Comparison of ENCODE assay signal across 14 cellular contexts in the genomic region with DNA sequence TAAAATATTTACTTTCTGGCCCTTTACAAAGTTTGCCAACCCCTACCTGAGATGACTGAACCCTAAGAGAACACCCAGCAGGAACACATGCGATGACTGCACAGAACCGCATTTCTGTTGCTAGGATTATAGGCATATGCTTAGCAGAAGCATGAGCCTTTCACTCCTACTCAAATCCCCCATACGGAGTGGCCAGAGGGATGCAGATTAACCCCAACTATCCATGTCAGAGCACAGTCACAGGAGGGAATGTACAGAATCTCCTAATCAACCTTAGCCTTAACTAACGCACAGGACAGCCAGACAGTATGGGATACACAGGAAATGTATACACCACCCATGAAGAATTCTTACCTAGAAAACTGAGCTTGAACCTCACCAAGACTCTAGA. TPM values are rescaled to one million over a fixed set of nuclear protein-coding genes. Genes with fewer than 3 reads are reported as not detected.
A peak's percentile ranks its signal among the peaks of the same experiment; 100 is the strongest.
DNase-seq lines count a peak whose midpoint lies in the region; ATAC-seq and TF ChIP-seq lines count a peak whose summit lies in the region.
"Had no signal": no experiment of that assay in that cellular context is flagged by ENCODE, and none has a peak within 500 bp of the region (broad histone marks: within the 10 kb centered on the region; RNA-seq: fewer than 3 reads in every experiment).

No MANE protein-coding gene starts in this region.

- H3K27ac Mint-ChIP-seq in Calu3 (ENCODE audit: unreplicated experiment) (peak overlapping the region; percentile 41), neural crest cell (ENCODE audit: unreplicated experiment) (peak overlapping the region; percentile 8)
- peak overlapping the region; percentile 33 for H3K27ac Mint-ChIP-seq in activated T-helper 17 cell treated with anti-CD3 and anti-CD28 coated beads, Interleukin-2, amount 50 U/mL, for 72 hours

- CTCF ChIA-PET in Calu3 (lab: Charles Lee), result interaction anchor here (0.5 kb wide), 1 partner anchor 16 kb away, joined by 6 read pairs; no protein-coding TSS in a partner anchor

- H3K4me3 ChIP-seq in HL-60 (replicated peaks; ENCODE audit: insufficient read depth, low read length), result no peak overlapping the region
- H3K4me3 ChIP-seq in esophagus squamous epithelium, result no peak overlapping the region
- no peak overlapping the region for H3K4me3 ChIP-seq in gastrocnemius medialis
- H3K4me3 ChIP-seq: GM23248, SK-N-MC, tibial nerve had no signal

- no peak overlapping the region for H3K4me3 Mint-ChIP-seq in Calu3 (ENCODE audit: low read depth, unreplicated experiment)
- peak overlapping the region; percentile 68 for H3K4me3 Mint-ChIP-seq in activated T-helper 17 cell treated with anti-CD3 and anti-CD28 coated beads, Interleukin-2, amount 50 U/mL, for 72 hours
- no peak overlapping the region for H3K4me3 Mint-ChIP-seq in neural crest cell

- H3K36me3 Mint-ChIP-seq in Calu3 (ENCODE audit: insufficient read depth, unreplicated experiment), result peaks cover 44% of the 10 kb centered on the region
- H3K36me3 Mint-ChIP-seq in activated T-helper 17 cell treated with anti-CD3 and anti-CD28 coated beads, Interleukin-2, amount 50 U/mL, for 72 hours (ENCODE audit: low read depth), result peaks cover 84% of the 10 kb centered on the region
- H3K36me3 Mint-ChIP-seq in neural crest cell (ENCODE audit: low read depth), result no peaks in the 10 kb centered on the region

- peaks cover 7 to 58% (median 20%) of the 10 kb centered on the region in 3 donors for H3K36me3 ChIP-seq in esophagus squamous epithelium
- H3K36me3 ChIP-seq in gastrocnemius medialis, result peaks cover 0 to 24% of the 10 kb centered on the region in 2 donors

- H3K27ac ChIP-seq in HL-60 (replicated peaks) (peak overlapping the region; percentile 2; the same call in 1 of the 2 replicates), esophagus squamous epithelium (no peak overlapping the region), gastrocnemius medialis (no peak overlapping the region)
- H3K27ac ChIP-seq: GM23248, SK-N-MC had no signal

- no peak for TF ChIP-seq POLR2A in esophagus squamous epithelium (IDR thresholded peaks at IDR 0.05)
- TF ChIP-seq POLR2A in gastrocnemius medialis (IDR thresholded peaks at IDR 0.05), result no peak

- peaks cover 27 to 44% (median 37%) of the 10 kb centered on the region in 3 donors for H3K4me1 ChIP-seq in esophagus squamous epithelium
- H3K4me1 ChIP-seq in gastrocnemius medialis, result peaks cover 33 to 43% of the 10 kb centered on the region in 2 donors

- TF ChIP-seq CTCF in Calu3 (IDR thresholded peaks at IDR 0.05; ENCODE audit: unreplicated experiment) (no peak), HL-60 (IDR thresholded peaks at IDR 0.05; ENCODE audit: insufficient read depth, low read length) (no peak), neural crest cell (conservative IDR thresholded peaks at IDR 0.05) (no peak), esophagus squamous epithelium (IDR thresholded peaks at IDR 0.05) (no peak), gastrocnemius medialis (IDR thresholded peaks at IDR 0.05 in 4 of 5, conservative IDR thresholded peaks at IDR 0.05 in 1 of 5) (no peak)

- no peaks in the 10 kb centered on the region for H3K27me3 Mint-ChIP-seq in Calu3 (ENCODE audit: unreplicated experiment)
- H3K27me3 Mint-ChIP-seq in activated T-helper 17 cell treated with anti-CD3 and anti-CD28 coated beads, Interleukin-2, amount 50 U/mL, for 72 hours, result no peaks in the 10 kb centered on the region
- no peaks in the 10 kb centered on the region for H3K27me3 Mint-ChIP-seq in neural crest cell (ENCODE audit: low read depth)
- H3K27me3 Mint-ChIP-seq: CD4-positive, CD25-positive, alpha-beta regulatory T cell; IgD-negative memory B cell had no signal

- no peaks in the 10 kb centered on the region for H3K9me3 Mint-ChIP-seq in Calu3 (ENCODE audit: low read depth, unreplicated experiment)
- H3K9me3 Mint-ChIP-seq in activated T-helper 17 cell treated with anti-CD3 and anti-CD28 coated beads, Interleukin-2, amount 50 U/mL, for 72 hours, result no peaks in the 10 kb centered on the region
- no peaks in the 10 kb centered on the region for H3K9me3 Mint-ChIP-seq in neural crest cell
- H3K9me3 Mint-ChIP-seq: IgD-negative memory B cell had no signal

- ATAC-seq in activated T-helper 17 cell treated with anti-CD3 and anti-CD28 coated beads, Interleukin-2, amount 50 U/mL, for 72 hours (replicated peaks), result no peak
- no peak for ATAC-seq in gastrocnemius medialis
- ATAC-seq: left cardiac atrium had no signal

- in situ Hi-C loops in gastrocnemius medialis (cut with MboI; ENCODE audit: low sequenced_read_pairs in 4 of 4), result no loop called here

- H3K27me3 ChIP-seq in HL-60 (ENCODE audit: insufficient read depth, poor library complexity, severe bottlenecking) (no peaks in the 10 kb centered on the region), esophagus squamous epithelium (no peaks in the 10 kb centered on the region), gastrocnemius medialis (no peaks in the 10 kb centered on the region)
- H3K27me3 ChIP-seq: tibial nerve had no signal

- no peak for DNase-seq in Calu3
- no peak for DNase-seq in HL-60 (ENCODE audit: low read depth in 1 of 2, low spot score in 1 of 2)
- no peak for DNase-seq in neural crest cell (ENCODE audit: low read depth, low spot score)
- DNase-seq in esophagus squamous epithelium (lab: John Stamatoyannopoulos, UW), result no peak
- no peak for DNase-seq in gastrocnemius medialis
- no peak for DNase-seq in AG20443 (ENCODE audit: low spot score)
- DNase-seq: CD4-positive, CD25-positive, alpha-beta regulatory T cell; GM23248; hippocampal formation; left cardiac atrium had no signal

- BruUV-seq in Calu3 (replicated peaks; lab: Mats Ljungman, UMichigan), result no TSS peak

- H3K9me3 ChIP-seq in esophagus squamous epithelium (no peaks in the 10 kb centered on the region), gastrocnemius medialis (no peaks in the 10 kb centered on the region)
- H3K9me3 ChIP-seq: tibial nerve had no signal

- intact Hi-C loops in Calu3 (cut with micrococcal nuclease; ENCODE audit: unreplicated experiment), result no loop called here
- intact Hi-C loops in esophagus squamous epithelium (cut with DNase I), result no loop called here
- intact Hi-C loops in gastrocnemius medialis (cut with DNase I; ENCODE audit: low total_unique reads), result no loop called here

- WGBS in esophagus squamous epithelium, 2 donors, result 28 to 44% methylated on average over 4 of the region's 4 CpGs

- H3K4me1 Mint-ChIP-seq in Calu3 (ENCODE audit: low read depth, unreplicated experiment) (peaks cover 60% of the 10 kb centered on the region), neural crest cell (peaks cover 38% of the 10 kb centered on the region)
- H3K4me1 Mint-ChIP-seq in activated T-helper 17 cell treated with anti-CD3 and anti-CD28 coated beads, Interleukin-2, amount 50 U/mL, for 72 hours, result peaks cover 38% of the 10 kb centered on the region

RNA-seq across cellular contexts. Expression of a gene that starts 6.2 kb away (rescaled TPM):
- total RNA-seq in Calu3 (2022), result 40.7 and 41.9 TPM in 2 replicates
- total RNA-seq in activated T-helper 17 cell treated with anti-CD3 and anti-CD28 coated beads, Interleukin-2, amount 50 U/mL, for 72 hours, result 10 to 100 TPM; 36.4 to 56.3 TPM
- 48.5 and 50.9 TPM in 2 replicates for total RNA-seq in neural crest cell
- 10 to 100 TPM; 21.9 to 28.5 (median 24.5) TPM for total RNA-seq in esophagus squamous epithelium
- 10 to 100 TPM in 3 of 4 donors, 1 to 10 TPM in 1; 7.0 to 13.9 (median 10.5) TPM for total RNA-seq in gastrocnemius medialis

RNA-seq across cellular contexts. Expression of a gene that starts 6.3 kb away (rescaled TPM):
- total RNA-seq in Calu3 (2022) (22.8 and 25.6 TPM in 2 replicates), neural crest cell (30.8 and 32.4 TPM in 2 replicates), esophagus squamous epithelium (10 to 100 TPM; 11.4 to 27.3 (median 13.6) TPM), gastrocnemius medialis (10 to 100 TPM; 24.0 to 53.1 (median 27.4) TPM)
- 10 to 100 TPM; 22.2 to 40.3 TPM for total RNA-seq in activated T-helper 17 cell treated with anti-CD3 and anti-CD28 coated beads, Interleukin-2, amount 50 U/mL, for 72 hours

RNA-seq across cellular contexts. Expression of a gene that starts 34.9 kb away (rescaled TPM):
- total RNA-seq in Calu3 (2022) (39.8 and 40.8 TPM in 2 replicates), neural crest cell (33.6 and 34.3 TPM in 2 replicates), esophagus squamous epithelium (10 to 100 TPM; 21.6 to 27.1 (median 25.8) TPM), gastrocnemius medialis (10 to 100 TPM; 33.1 to 65.7 (median 49.2) TPM)
- total RNA-seq in activated T-helper 17 cell treated with anti-CD3 and anti-CD28 coated beads, Interleukin-2, amount 50 U/mL, for 72 hours, result 10 to 100 TPM; 44.8 to 50.4 TPM

RNA-seq across cellular contexts. Expression of a gene that starts 48.3 kb away (rescaled TPM):
- 0.40 and 0.71 TPM in 2 replicates for total RNA-seq in Calu3 (2022)
- 10 to 100 TPM; 13.2 to 20.2 TPM for total RNA-seq in activated T-helper 17 cell treated with anti-CD3 and anti-CD28 coated beads, Interleukin-2, amount 50 U/mL, for 72 hours
- 4.5 and 4.9 TPM in 2 replicates for total RNA-seq in neural crest cell
- total RNA-seq in esophagus squamous epithelium, result 1 to 10 TPM; 1.3 to 2.1 (median 2.0) TPM
- total RNA-seq in gastrocnemius medialis, result under 1 TPM in 2 of 4 donors, not detected in 2; 0.07 to 0.10 TPM
